23 cellular contexts compared by ENCODE assay signal in the genomic region with DNA sequence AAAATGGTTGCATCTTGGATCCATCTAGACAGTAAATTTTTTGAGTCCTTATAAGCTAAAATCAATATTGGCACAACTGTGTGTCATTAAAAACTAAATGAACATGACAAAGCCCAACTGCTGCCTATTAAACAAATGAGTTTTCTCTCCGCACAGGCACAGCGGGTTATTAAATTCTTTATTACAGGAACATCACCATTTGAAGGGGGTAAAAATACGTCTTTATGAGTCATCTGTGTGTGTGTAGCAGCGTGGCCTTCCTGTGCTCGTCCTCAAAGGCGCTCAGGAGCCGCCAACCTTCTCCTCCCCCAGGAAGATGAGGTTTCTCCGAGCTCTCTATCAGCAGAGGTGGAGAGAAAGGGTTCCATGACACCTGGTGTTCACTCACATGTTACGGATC.
DNase-seq lines count a peak whose midpoint lies in the region; ATAC-seq and FAIRE-seq lines count a peak whose summit lies in the region.
"Had no signal": no experiment of that assay in that cellular context is flagged by ENCODE, and none has a peak within 500 bp of the region (broad histone marks: within the 10 kb centered on the region; RNA-seq: fewer than 3 reads in every experiment).

No MANE protein-coding gene starts in this region.

- ATAC-seq in GM18861 (IDR thresholded peaks at IDR 0.05; ENCODE audit: unreplicated experiment): no peak
- ATAC-seq: activated CD4-positive, alpha-beta T cell treated with anti-CD3 and anti-CD28 coated beads for 36 hours; activated CD8-positive, alpha-beta T cell treated with anti-CD3 and anti-CD28 coated beads, Interleukin-2, amount 10 ng/mL, durations not matched to agents 7 days and 5 days; activated naive CD4-positive, alpha-beta T cell treated with anti-CD3 and anti-CD28 coated beads, Interleukin-2, amount 50 U/mL, for 72 hours; naive thymus-derived CD4-positive, alpha-beta T cell; stimulated activated naive CD8-positive, alpha-beta T cell treated with anti-CD3 and anti-CD28 coated beads, Interleukin-15, amount 100 ng/mL, for 72 hours had no signal

- FAIRE-seq in urothelium cell line (lab: Jason Lieb, UNC): no peak
- FAIRE-seq: kidney had no signal

- DNase-seq in NCI-H2029 (lab: John Stamatoyannopoulos, UW) (peak; percentile 28), NCI-H2029 treated with DMSO at 0.1 percent for 48 hours (lab: John Stamatoyannopoulos, UW) (no peak), NCI-H2081 (lab: John Stamatoyannopoulos, UW) (peak; percentile 67 to 90), RPMI7951 (ENCODE audit: low read depth) (peak; percentile 55), urothelium cell line (ENCODE audit: low spot score) (peak; percentile 75), GM19238 (ENCODE audit: insufficient read length, low spot score) (no peak), H4 (ENCODE audit: low spot score) (no peak)
- DNase-seq: 8988T; activated CD4-positive, alpha-beta T cell treated with anti-CD3 and anti-CD28 coated beads for 36 hours; activated CD8-positive, alpha-beta T cell treated with anti-CD3 and anti-CD28 coated beads, Interleukin-2, amount 10 ng/mL, durations not matched to agents 7 days and 5 days; AML-193; CD4-positive, alpha-beta T cell; cortex of kidney; GDM1; HCEC 1CT; kidney; midbrain; naive thymus-derived CD4-positive, alpha-beta T cell; NCI-H524; stimulated activated CD8-positive, alpha-beta memory T cell treated with anti-CD3 and anti-CD28 coated beads, Interleukin-4, amount 100 ng/mL, for 48 hours; stimulated activated naive CD8-positive, alpha-beta T cell treated with anti-CD3 and anti-CD28 coated beads, Interleukin-15, amount 100 ng/mL, for 72 hours had no signal

Comparison
In these comparisons a context has a peak if more than half of its experiments do, and no peak if none do; other contexts are left out.
1. DNase-seq: peak in NCI-H2029 (single experiment), NCI-H2081 (2 of 2), RPMI7951 (single experiment) and urothelium cell line (single experiment); none in NCI-H2029 treated with DMSO at 0.1 percent for 48 hours (single experiment), GM19238 (single experiment) and H4 (single experiment).